Comparison of ENCODE assay signal across 1 cellular context in the genomic region with DNA sequence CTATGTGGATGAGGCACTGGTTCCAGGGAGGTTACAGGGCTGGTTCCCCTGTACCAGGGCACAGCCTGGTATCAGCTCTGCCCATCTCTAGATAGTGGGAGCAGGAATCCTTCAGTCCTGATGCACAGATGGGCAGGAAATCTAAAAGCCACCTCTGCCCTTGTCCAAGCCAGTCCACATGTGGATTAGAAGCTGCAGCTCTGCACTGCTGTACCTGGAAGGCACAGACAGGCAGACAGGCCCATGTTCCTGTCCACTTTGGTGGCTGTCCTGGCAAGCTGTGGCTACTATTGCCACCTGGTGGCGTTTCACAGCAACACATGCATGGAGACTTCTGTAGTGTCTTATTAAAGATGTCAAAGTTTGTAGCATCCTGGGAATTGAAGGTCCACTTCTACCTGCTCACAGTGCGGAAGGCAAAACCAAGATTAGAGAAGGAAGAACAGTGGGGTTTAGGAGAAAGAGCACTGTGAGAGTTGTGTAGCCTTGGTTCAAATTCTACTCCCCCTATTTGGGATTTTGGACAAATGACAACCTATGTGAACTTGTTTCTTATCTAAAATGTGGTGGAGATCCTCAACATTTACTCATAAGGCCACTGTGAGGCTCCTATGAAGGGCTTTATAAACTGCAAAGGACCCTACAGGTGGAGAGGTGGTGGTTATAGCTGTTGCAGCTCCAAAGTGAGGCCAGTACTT.
TF ChIP-seq lines count a peak whose summit lies in the region.

No MANE protein-coding gene starts in this region.

TF ChIP-seq in SK-N-SH, 30 proteins besides CTCF, POLR2A, EP300 and RAD21 (continued from another document):
- TF ChIP-seq, protein P1, sequence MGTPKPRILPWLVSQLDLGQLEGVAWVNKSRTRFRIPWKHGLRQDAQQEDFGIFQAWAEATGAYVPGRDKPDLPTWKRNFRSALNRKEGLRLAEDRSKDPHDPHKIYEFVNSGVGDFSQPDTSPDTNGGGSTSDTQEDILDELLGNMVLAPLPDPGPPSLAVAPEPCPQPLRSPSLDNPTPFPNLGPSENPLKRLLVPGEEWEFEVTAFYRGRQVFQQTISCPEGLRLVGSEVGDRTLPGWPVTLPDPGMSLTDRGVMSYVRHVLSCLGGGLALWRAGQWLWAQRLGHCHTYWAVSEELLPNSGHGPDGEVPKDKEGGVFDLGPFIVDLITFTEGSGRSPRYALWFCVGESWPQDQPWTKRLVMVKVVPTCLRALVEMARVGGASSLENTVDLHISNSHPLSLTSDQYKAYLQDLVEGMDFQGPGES (IDR thresholded peaks at IDR 0.05; ENCODE audit: low read depth, low read length): no peak
- TF ChIP-seq JUND (IDR thresholded peaks at IDR 0.05) (no peak), RXRA (IDR thresholded peaks at IDR 0.05; ENCODE audit: borderline replicate concordance, low read depth) (no peak), MXI1 (IDR thresholded peaks at IDR 0.05; ENCODE audit: low read depth, low read length) (peak; percentile 87; the same call in 1 of the 2 replicates), FOXM1 (IDR thresholded peaks at IDR 0.05; ENCODE audit: low read depth) (no peak), FOXJ3 (CRISPR knock-in tag; IDR thresholded peaks at IDR 0.05) (0 out of 2 replicates have a peak, but pooled peaks have one; percentile 49), TCF12 (IDR thresholded peaks at IDR 0.05) (0 out of 2 replicates have a peak, but pooled peaks have one; percentile 11)
- TF ChIP-seq, protein P2, sequence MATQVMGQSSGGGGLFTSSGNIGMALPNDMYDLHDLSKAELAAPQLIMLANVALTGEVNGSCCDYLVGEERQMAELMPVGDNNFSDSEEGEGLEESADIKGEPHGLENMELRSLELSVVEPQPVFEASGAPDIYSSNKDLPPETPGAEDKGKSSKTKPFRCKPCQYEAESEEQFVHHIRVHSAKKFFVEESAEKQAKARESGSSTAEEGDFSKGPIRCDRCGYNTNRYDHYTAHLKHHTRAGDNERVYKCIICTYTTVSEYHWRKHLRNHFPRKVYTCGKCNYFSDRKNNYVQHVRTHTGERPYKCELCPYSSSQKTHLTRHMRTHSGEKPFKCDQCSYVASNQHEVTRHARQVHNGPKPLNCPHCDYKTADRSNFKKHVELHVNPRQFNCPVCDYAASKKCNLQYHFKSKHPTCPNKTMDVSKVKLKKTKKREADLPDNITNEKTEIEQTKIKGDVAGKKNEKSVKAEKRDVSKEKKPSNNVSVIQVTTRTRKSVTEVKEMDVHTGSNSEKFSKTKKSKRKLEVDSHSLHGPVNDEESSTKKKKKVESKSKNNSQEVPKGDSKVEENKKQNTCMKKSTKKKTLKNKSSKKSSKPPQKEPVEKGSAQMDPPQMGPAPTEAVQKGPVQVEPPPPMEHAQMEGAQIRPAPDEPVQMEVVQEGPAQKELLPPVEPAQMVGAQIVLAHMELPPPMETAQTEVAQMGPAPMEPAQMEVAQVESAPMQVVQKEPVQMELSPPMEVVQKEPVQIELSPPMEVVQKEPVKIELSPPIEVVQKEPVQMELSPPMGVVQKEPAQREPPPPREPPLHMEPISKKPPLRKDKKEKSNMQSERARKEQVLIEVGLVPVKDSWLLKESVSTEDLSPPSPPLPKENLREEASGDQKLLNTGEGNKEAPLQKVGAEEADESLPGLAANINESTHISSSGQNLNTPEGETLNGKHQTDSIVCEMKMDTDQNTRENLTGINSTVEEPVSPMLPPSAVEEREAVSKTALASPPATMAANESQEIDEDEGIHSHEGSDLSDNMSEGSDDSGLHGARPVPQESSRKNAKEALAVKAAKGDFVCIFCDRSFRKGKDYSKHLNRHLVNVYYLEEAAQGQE (IDR thresholded peaks at IDR 0.05; ENCODE audit: low read depth, low read length): no peak
- TF ChIP-seq, protein P3, sequence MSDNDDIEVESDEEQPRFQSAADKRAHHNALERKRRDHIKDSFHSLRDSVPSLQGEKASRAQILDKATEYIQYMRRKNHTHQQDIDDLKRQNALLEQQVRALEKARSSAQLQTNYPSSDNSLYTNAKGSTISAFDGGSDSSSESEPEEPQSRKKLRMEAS (IDR thresholded peaks at IDR 0.05; ENCODE audit: low read depth): no peak
- TF ChIP-seq, protein P4, sequence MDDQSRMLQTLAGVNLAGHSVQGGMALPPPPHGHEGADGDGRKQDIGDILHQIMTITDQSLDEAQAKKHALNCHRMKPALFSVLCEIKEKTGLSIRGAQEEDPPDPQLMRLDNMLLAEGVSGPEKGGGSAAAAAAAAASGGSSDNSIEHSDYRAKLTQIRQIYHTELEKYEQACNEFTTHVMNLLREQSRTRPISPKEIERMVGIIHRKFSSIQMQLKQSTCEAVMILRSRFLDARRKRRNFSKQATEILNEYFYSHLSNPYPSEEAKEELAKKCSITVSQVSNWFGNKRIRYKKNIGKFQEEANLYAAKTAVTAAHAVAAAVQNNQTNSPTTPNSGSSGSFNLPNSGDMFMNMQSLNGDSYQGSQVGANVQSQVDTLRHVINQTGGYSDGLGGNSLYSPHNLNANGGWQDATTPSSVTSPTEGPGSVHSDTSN (IDR thresholded peaks at IDR 0.05): no peak
- TF ChIP-seq, protein P5, sequence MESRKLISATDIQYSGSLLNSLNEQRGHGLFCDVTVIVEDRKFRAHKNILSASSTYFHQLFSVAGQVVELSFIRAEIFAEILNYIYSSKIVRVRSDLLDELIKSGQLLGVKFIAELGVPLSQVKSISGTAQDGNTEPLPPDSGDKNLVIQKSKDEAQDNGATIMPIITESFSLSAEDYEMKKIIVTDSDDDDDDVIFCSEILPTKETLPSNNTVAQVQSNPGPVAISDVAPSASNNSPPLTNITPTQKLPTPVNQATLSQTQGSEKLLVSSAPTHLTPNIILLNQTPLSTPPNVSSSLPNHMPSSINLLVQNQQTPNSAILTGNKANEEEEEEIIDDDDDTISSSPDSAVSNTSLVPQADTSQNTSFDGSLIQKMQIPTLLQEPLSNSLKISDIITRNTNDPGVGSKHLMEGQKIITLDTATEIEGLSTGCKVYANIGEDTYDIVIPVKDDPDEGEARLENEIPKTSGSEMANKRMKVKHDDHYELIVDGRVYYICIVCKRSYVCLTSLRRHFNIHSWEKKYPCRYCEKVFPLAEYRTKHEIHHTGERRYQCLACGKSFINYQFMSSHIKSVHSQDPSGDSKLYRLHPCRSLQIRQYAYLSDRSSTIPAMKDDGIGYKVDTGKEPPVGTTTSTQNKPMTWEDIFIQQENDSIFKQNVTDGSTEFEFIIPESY (IDR thresholded peaks at IDR 0.05; ENCODE audit: borderline replicate concordance, low read depth): no peak
